ENCODE assay signal across 9 cellular contexts in genomic region chr5:11903614-11904269, GRCh38. TPM values are rescaled to one million over a fixed set of nuclear protein-coding genes. Genes with fewer than 3 reads are reported as not detected.
DNase-seq lines count a peak whose midpoint lies in the region; ATAC-seq and TF ChIP-seq lines count a peak whose summit lies in the region.
"Had no signal": no experiment of that assay in that cellular context is flagged by ENCODE, and none has a peak within 500 bp of the region (broad histone marks: within the 10 kb centered on the region; RNA-seq: fewer than 3 reads in every experiment).

No MANE protein-coding gene starts in this region.

- TF ChIP-seq CTCF in natural killer cell (IDR thresholded peaks at IDR 0.05) (no peak), nephron (IDR thresholded peaks at IDR 0.05; ENCODE audit: unreplicated experiment in 3 of 3) (peak in 1 of 3 experiments; percentile 34)

- peaks cover 0 to 4% of the 10 kb centered on the region in 2 donors for H3K4me1 Mint-ChIP-seq in natural killer cell treated with Interleukin-12 subunit alpha and Interleukin-12 subunit beta and Interleukin-15 and Interleukin-18, amount 100 ng/mL, for 72 hours (ENCODE audit: low read depth in 2 of 2)
- H3K4me1 Mint-ChIP-seq in natural killer cell = peaks cover 0 to 13% of the 10 kb centered on the region in 2 donors
- no peaks in the 10 kb centered on the region for H3K4me1 Mint-ChIP-seq in effector memory CD8-positive, alpha-beta T cell (ENCODE audit: low read depth in 2 of 2)
- peaks cover 7% of the 10 kb centered on the region for H3K4me1 Mint-ChIP-seq in nephron

- DNase-seq in natural killer cell treated with Interleukin-12 subunit alpha and Interleukin-12 subunit beta and Interleukin-15 and Interleukin-18, amount 100 ng/mL, for 72 hours (ENCODE audit: low spot score) = no peak
- DNase-seq in natural killer cell (no peak), NCI-H2171 (lab: John Stamatoyannopoulos, UW) (peak; percentile 82), A172 (ENCODE audit: low spot score) (no peak), NAMALWA (ENCODE audit: low spot score) (no peak)
- no peak for DNase-seq in effector memory CD8-positive, alpha-beta T cell

- peak; percentile 43 to 45 for ATAC-seq in natural killer cell treated with Interleukin-12 subunit alpha and Interleukin-12 subunit beta and Interleukin-15 and Interleukin-18, amount 100 ng/mL, for 72 hours
- ATAC-seq in natural killer cell (no peak), GM21526 (IDR thresholded peaks at IDR 0.05; ENCODE audit: low FRiP score, unreplicated experiment) (no peak)
- peak; percentile 12 for ATAC-seq in effector memory CD8-positive, alpha-beta T cell (replicated peaks)

- intact Hi-C loops in natural killer cell (cut with micrococcal nuclease) = no loop called here

- H3K9me3 Mint-ChIP-seq in natural killer cell treated with Interleukin-12 subunit alpha and Interleukin-12 subunit beta and Interleukin-15 and Interleukin-18, amount 100 ng/mL, for 72 hours = peaks cover 7% of the 10 kb centered on the region
- H3K9me3 Mint-ChIP-seq in natural killer cell (peaks cover 3 to 4% of the 10 kb centered on the region in 2 donors), nephron (no peaks in the 10 kb centered on the region)
- peaks cover 0 to 3% of the 10 kb centered on the region in 2 donors for H3K9me3 Mint-ChIP-seq in effector memory CD8-positive, alpha-beta T cell

- H3K27ac Mint-ChIP-seq in natural killer cell treated with Interleukin-12 subunit alpha and Interleukin-12 subunit beta and Interleukin-15 and Interleukin-18, amount 100 ng/mL, for 72 hours = no peak overlapping the region
- no peak overlapping the region for H3K27ac Mint-ChIP-seq in natural killer cell
- no peak overlapping the region for H3K27ac Mint-ChIP-seq in effector memory CD8-positive, alpha-beta T cell
- H3K27ac Mint-ChIP-seq in nephron = no peak overlapping the region

- peaks cover 27 to 29% of the 10 kb centered on the region in 2 donors for H3K27me3 Mint-ChIP-seq in natural killer cell treated with Interleukin-12 subunit alpha and Interleukin-12 subunit beta and Interleukin-15 and Interleukin-18, amount 100 ng/mL, for 72 hours
- H3K27me3 Mint-ChIP-seq in natural killer cell (ENCODE audit: low read depth in 2 of 2) = peaks cover 26 to 52% of the 10 kb centered on the region in 2 donors
- peaks cover 17 to 32% of the 10 kb centered on the region in 2 donors for H3K27me3 Mint-ChIP-seq in effector memory CD8-positive, alpha-beta T cell
- peaks cover 72% of the 10 kb centered on the region for H3K27me3 Mint-ChIP-seq in nephron (ENCODE audit: low read depth)

- H3K36me3 Mint-ChIP-seq in natural killer cell treated with Interleukin-12 subunit alpha and Interleukin-12 subunit beta and Interleukin-15 and Interleukin-18, amount 100 ng/mL, for 72 hours = no peaks in the 10 kb centered on the region
- H3K36me3 Mint-ChIP-seq in natural killer cell (no peaks in the 10 kb centered on the region), nephron (ENCODE audit: low read depth) (no peaks in the 10 kb centered on the region)
- no peaks in the 10 kb centered on the region for H3K36me3 Mint-ChIP-seq in effector memory CD8-positive, alpha-beta T cell (ENCODE audit: insufficient read depth)

- H3K4me3 Mint-ChIP-seq in natural killer cell treated with Interleukin-12 subunit alpha and Interleukin-12 subunit beta and Interleukin-15 and Interleukin-18, amount 100 ng/mL, for 72 hours = no peak overlapping the region
- H3K4me3 Mint-ChIP-seq in natural killer cell (no peak overlapping the region), nephron (peak overlapping the region; percentile 82 to 84 (median 83))
- H3K4me3 Mint-ChIP-seq in effector memory CD8-positive, alpha-beta T cell = peak overlapping the region in 1 of 2 donors; percentile 36

RNA-seq across cellular contexts. Expression of gene CTNND2, which starts 0.5 kb away (rescaled TPM):
- total RNA-seq in natural killer cell treated with Interleukin-12 subunit alpha and Interleukin-12 subunit beta and Interleukin-15 and Interleukin-18, amount 100 ng/mL, for 72 hours = not detected
- total RNA-seq in natural killer cell = not detected
- total RNA-seq in A172 (2014; rRNA removed; shearing (Covaris generic)) = not detected in 2 replicates
- total RNA-seq: activated CD8-positive, alpha-beta memory T cell treated with anti-CD3 and anti-CD28 coated beads for 36 hours had no signal

Comparison
In these comparisons a context has a peak if more than half of its experiments do, and no peak if none do; other contexts are left out.
1. ATAC-seq: peak in natural killer cell treated with Interleukin-12 subunit alpha and Interleukin-12 subunit beta and Interleukin-15 and Interleukin-18, amount 100 ng/mL, for 72 hours (2 of 2) and effector memory CD8-positive, alpha-beta T cell (single experiment); none in natural killer cell (0 of 3) and GM21526 (single experiment).
2. H3K4me3 Mint-ChIP-seq: peak in nephron (3 of 3); none in natural killer cell treated with Interleukin-12 subunit alpha and Interleukin-12 subunit beta and Interleukin-15 and Interleukin-18, amount 100 ng/mL, for 72 hours (single experiment) and natural killer cell (single experiment).